17 cellular contexts compared by ENCODE assay signal in the genomic region with DNA sequence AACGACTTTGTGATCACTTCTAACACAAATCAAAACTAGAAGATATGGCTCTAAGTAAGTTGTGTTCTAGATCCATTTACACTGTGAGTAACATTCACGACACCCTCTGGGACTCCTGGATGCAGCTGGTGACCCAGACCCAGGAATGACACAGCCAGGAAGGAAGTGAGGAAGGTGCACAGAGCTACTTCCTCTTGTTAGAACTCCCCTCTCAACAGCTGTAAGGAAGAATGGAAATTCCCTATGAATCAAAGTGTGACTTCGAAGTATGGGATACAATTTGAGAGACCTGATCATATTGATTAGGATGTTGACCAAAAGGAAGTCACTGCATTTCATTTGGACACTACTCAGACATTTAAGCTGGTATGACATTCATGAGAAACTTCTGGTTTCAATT.
A peak's percentile ranks its signal among the peaks of the same experiment; 100 is the strongest.
DNase-seq lines count a peak whose midpoint lies in the region; ATAC-seq and TF ChIP-seq lines count a peak whose summit lies in the region.
"Had no signal": no experiment of that assay in that cellular context is flagged by ENCODE, and none has a peak within 500 bp of the region (broad histone marks: within the 10 kb centered on the region; RNA-seq: fewer than 3 reads in every experiment).

No MANE protein-coding gene starts in this region.

- no peaks in the 10 kb centered on the region for H3K27me3 ChIP-seq in MG63
- H3K27me3 ChIP-seq: spleen, testis had no signal

- H3K4me1 Mint-ChIP-seq in naive B cell, result peaks cover 45 to 79% (median 64%) of the 10 kb centered on the region in 3 donors
- no peaks in the 10 kb centered on the region for H3K4me1 Mint-ChIP-seq in stimulated activated effector memory CD8-positive, alpha-beta T cell treated with anti-CD3 and anti-CD28 coated beads, Interleukin-12 subunit alpha, Interleukin-12 subunit beta, amount 100 ng/mL, for 72 hours

- H3K4me3 Mint-ChIP-seq in naive B cell, result peak overlapping the region in 6 of 8 donors; percentile 41 to 79 (median 64)
- no peak overlapping the region for H3K4me3 Mint-ChIP-seq in stimulated activated effector memory CD8-positive, alpha-beta T cell treated with anti-CD3 and anti-CD28 coated beads, Interleukin-12 subunit alpha, Interleukin-12 subunit beta, amount 100 ng/mL, for 72 hours
- H3K4me3 Mint-ChIP-seq: nephron; T-helper 1 cell treated with Interleukin-12 subunit alpha and Interleukin-12 subunit beta and Interleukin-4 antibody, amounts not matched to agents 30 μg/mL and 1 μg/mL, for 36 hours had no signal

- H3K36me3 Mint-ChIP-seq in naive B cell, result no peaks in the 10 kb centered on the region
- H3K36me3 Mint-ChIP-seq in stimulated activated effector memory CD8-positive, alpha-beta T cell treated with anti-CD3 and anti-CD28 coated beads, Interleukin-12 subunit alpha, Interleukin-12 subunit beta, amount 100 ng/mL, for 72 hours, result no peaks in the 10 kb centered on the region

- no peak overlapping the region for H3K4me3 ChIP-seq in MG63
- H3K4me3 ChIP-seq: lung, spleen, testis had no signal

- ATAC-seq in naive B cell (ENCODE audit: low read depth in 2 of 2), result peak; percentile 60 to 74
- ATAC-seq in HG03521 (IDR thresholded peaks at IDR 0.05; ENCODE audit: unreplicated experiment), result no peak
- ATAC-seq in stimulated activated effector memory CD8-positive, alpha-beta T cell treated with anti-CD3 and anti-CD28 coated beads, Interleukin-12 subunit alpha, Interleukin-12 subunit beta, amount 100 ng/mL, for 72 hours, result no peak

- H3K36me3 ChIP-seq in MG63, result no peaks in the 10 kb centered on the region
- H3K36me3 ChIP-seq: spleen had no signal

- DNase-seq in ELR (ENCODE audit: low read depth) (peak; percentile 57), dermis microvascular lymphatic vessel endothelial cell (ENCODE audit: low read depth in 2 of 2) (peak; percentile 56 to 70), naive B cell (no peak), MG63 (no peak), AG08396 (ENCODE audit: low spot score) (no peak)
- no peak for DNase-seq in stimulated activated effector memory CD8-positive, alpha-beta T cell treated with anti-CD3 and anti-CD28 coated beads, Interleukin-12 subunit alpha, Interleukin-12 subunit beta, amount 100 ng/mL, for 72 hours (ENCODE audit: low spot score in 2 of 2)
- DNase-seq: activated CD4-positive, CD25-positive, alpha-beta regulatory T cell treated with anti-CD3 and anti-CD28 coated beads, Interleukin-2, amount 50 U/mL, for 72 hours; AML-193; NCI-H1694 treated with DMSO at 0.1 percent for 48 hours; NCI-H226; spleen; testis had no signal

- no peaks in the 10 kb centered on the region for H3K9me3 ChIP-seq in MG63
- H3K9me3 ChIP-seq: spleen, testis had no signal

- peak overlapping the region; percentile 26 to 81 (median 74) for H3K27ac Mint-ChIP-seq in naive B cell
- no peak overlapping the region for H3K27ac Mint-ChIP-seq in stimulated activated effector memory CD8-positive, alpha-beta T cell treated with anti-CD3 and anti-CD28 coated beads, Interleukin-12 subunit alpha, Interleukin-12 subunit beta, amount 100 ng/mL, for 72 hours
- H3K27ac Mint-ChIP-seq: T-helper 1 cell treated with Interleukin-12 subunit alpha and Interleukin-12 subunit beta and Interleukin-4 antibody, amounts not matched to agents 30 μg/mL and 1 μg/mL, for 36 hours had no signal

- H3K9me3 Mint-ChIP-seq in naive B cell, result no peaks in the 10 kb centered on the region
- H3K9me3 Mint-ChIP-seq in stimulated activated effector memory CD8-positive, alpha-beta T cell treated with anti-CD3 and anti-CD28 coated beads, Interleukin-12 subunit alpha, Interleukin-12 subunit beta, amount 100 ng/mL, for 72 hours, result no peaks in the 10 kb centered on the region
- H3K9me3 Mint-ChIP-seq: nephron; T-helper 1 cell treated with Interleukin-12 subunit alpha and Interleukin-12 subunit beta and Interleukin-4 antibody, amounts not matched to agents 30 μg/mL and 1 μg/mL, for 36 hours had no signal

- H3K27me3 Mint-ChIP-seq in naive B cell, result no peaks in the 10 kb centered on the region

TF ChIP-seq in PFSK-1, 5 proteins besides CTCF, POLR2A, EP300 and RAD21:
- peak in 1 of 2 experiments; percentile 61; a peak in 1 of 4 replicates for TF ChIP-seq REST (IDR thresholded peaks at IDR 0.05; ENCODE audit: insufficient read depth in 1 of 2, low read depth in 2 of 2, low read length in 2 of 2)
- no peak for TF ChIP-seq FOXP2 (optimal IDR thresholded peaks at IDR 0.05; ENCODE audit: borderline replicate concordance, extremely low read depth, extremely low read length, insufficient read depth)
- TF ChIP-seq SIN3A (IDR thresholded peaks at IDR 0.05; ENCODE audit: borderline replicate concordance, insufficient read depth, low read length), result peak; percentile 66; the same call in 1 of the 2 replicates
- TF ChIP-seq TAF1 (IDR thresholded peaks at IDR 0.05; ENCODE audit: borderline replicate concordance, insufficient read depth, low read length), result peak; percentile 3; the same call in 1 of the 2 replicates
- TF ChIP-seq POLR2AphosphoS5 (IDR thresholded peaks at IDR 0.05; ENCODE audit: low read depth, low read length), result 0 out of 2 replicates have a peak, but pooled peaks have one; percentile 28

Comparison
In these comparisons a context has a peak if more than half of its experiments do, and no peak if none do; other contexts are left out.
1. DNase-seq: peak in ELR (single experiment) and dermis microvascular lymphatic vessel endothelial cell (2 of 2); none in naive B cell (single experiment), MG63 (single experiment), AG08396 (single experiment) and stimulated activated effector memory CD8-positive, alpha-beta T cell treated with anti-CD3 and anti-CD28 coated beads, Interleukin-12 subunit alpha, Interleukin-12 subunit beta, amount 100 ng/mL, for 72 hours (0 of 2).
2. ATAC-seq: peak in naive B cell (2 of 2); none in HG03521 (single experiment) and stimulated activated effector memory CD8-positive, alpha-beta T cell treated with anti-CD3 and anti-CD28 coated beads, Interleukin-12 subunit alpha, Interleukin-12 subunit beta, amount 100 ng/mL, for 72 hours (single experiment).